In genomic region chr7:44291733-44292395, GRCh38 we compare ENCODE assay signal across 1 cellular context.
TF ChIP-seq lines count a peak whose summit lies in the region.

No MANE protein-coding gene starts in this region.

TF ChIP-seq in liver, 16 proteins besides CTCF, POLR2A, EP300 and RAD21 (continued from another document):
- TF ChIP-seq, protein P1, sequence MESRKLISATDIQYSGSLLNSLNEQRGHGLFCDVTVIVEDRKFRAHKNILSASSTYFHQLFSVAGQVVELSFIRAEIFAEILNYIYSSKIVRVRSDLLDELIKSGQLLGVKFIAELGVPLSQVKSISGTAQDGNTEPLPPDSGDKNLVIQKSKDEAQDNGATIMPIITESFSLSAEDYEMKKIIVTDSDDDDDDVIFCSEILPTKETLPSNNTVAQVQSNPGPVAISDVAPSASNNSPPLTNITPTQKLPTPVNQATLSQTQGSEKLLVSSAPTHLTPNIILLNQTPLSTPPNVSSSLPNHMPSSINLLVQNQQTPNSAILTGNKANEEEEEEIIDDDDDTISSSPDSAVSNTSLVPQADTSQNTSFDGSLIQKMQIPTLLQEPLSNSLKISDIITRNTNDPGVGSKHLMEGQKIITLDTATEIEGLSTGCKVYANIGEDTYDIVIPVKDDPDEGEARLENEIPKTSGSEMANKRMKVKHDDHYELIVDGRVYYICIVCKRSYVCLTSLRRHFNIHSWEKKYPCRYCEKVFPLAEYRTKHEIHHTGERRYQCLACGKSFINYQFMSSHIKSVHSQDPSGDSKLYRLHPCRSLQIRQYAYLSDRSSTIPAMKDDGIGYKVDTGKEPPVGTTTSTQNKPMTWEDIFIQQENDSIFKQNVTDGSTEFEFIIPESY (IDR thresholded peaks at IDR 0.05) = no peak
